8 cellular contexts compared by ENCODE assay signal in the genomic region with DNA sequence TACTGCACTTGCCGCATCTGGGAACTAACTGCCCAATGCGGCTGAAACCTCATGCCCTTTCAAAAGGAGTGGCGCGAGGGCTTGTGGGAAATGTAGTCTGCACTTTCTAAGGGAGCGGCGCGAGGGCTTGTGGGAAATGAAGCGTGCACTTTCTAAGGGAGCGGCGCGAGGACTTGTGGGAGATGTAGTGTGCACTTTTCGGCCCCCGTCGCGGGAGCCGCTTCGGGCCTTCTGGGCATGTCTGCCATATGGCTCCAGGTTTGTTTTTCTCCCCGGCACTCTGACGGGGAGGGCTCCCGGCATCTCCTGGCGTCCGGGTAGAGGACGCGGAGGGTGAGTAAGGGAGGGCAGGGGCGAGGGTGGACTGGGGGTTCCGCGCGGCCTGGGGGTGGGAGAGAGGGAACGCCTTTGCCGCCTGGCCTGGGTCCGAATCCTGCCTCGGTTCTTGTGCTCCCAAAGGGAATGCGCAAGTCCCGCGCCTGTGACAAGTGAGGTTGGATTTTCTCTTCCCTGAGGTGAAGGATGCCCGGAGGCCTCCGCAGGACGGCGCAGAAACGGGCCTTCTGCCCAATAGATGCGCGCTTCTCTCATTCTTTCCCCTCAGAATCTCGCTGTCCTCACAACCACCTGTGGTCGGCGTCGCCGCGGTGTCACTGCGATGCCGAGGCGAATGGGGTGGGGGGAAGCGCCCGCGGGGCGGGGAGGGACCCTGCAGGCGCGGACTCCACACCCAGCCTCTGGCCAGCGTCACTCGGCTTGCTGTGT. TPM values are rescaled to one million over a fixed set of nuclear protein-coding genes. Genes with fewer than 3 reads are reported as not detected.
A peak's percentile ranks its signal among the peaks of the same experiment; 100 is the strongest.
DNase-seq lines count a peak whose midpoint lies in the region; ATAC-seq and TF ChIP-seq lines count a peak whose summit lies in the region.

A gene (plus strand): TSS at position 180 of the 765 bp plus-strand sequence. CDS start 2,281 bp downstream, outside the sequence.

- no peaks in the 10 kb centered on the region for H3K27me3 Mint-ChIP-seq in activated B cell treated with CpG ODN at 0.5 μM for 24 hours

- POLR2A ChIA-PET in activated B cell treated with CpG ODN at 0.5 μM for 24 hours (lab: Charles Lee) = interaction anchor here (1.2 to 3.3 kb wide), 2 partner anchors 84 to 119 kb away, joined by 4 to 28 read pairs; a partner anchor contains a TSS

- H3K36me3 Mint-ChIP-seq in activated B cell treated with CpG ODN at 0.5 μM for 24 hours (ENCODE audit: low read depth) = peaks cover 46% of the 10 kb centered on the region

- H3K27ac ChIP-seq in caudate nucleus (ENCODE audit: low read depth, low read length) = peak within 1 kb of the TSS; percentile 88

- intact Hi-C loops in activated B cell treated with CpG ODN at 0.5 μM for 24 hours (cut with micrococcal nuclease) = loop anchor here (1.0 kb wide), 6 partner anchors 56 to 309 kb away; a partner anchor contains a TSS

- peak within 1 kb of the TSS; percentile 75 for H3K27ac Mint-ChIP-seq in activated B cell treated with CpG ODN at 0.5 μM for 24 hours

- H3K9me3 Mint-ChIP-seq in activated B cell treated with CpG ODN at 0.5 μM for 24 hours = peaks cover 3% of the 10 kb centered on the region

- ATAC-seq in HG03196 (IDR thresholded peaks at IDR 0.05; ENCODE audit: unreplicated experiment) = peak; percentile 98
- ATAC-seq in activated B cell treated with CpG ODN at 0.5 μM for 24 hours (ENCODE audit: low read depth) = peak; percentile 97

- no peak for TF ChIP-seq CTCF in activated B cell treated with CpG ODN at 0.5 μM for 24 hours (IDR thresholded peaks at IDR 0.05)

- CTCF ChIA-PET in activated B cell treated with CpG ODN at 0.5 μM for 24 hours (lab: Charles Lee) = interaction anchor here (1.2 to 1.6 kb wide), 2 partner anchors 116 to 117 kb away, joined by 3 to 6 read pairs; no protein-coding TSS in a partner anchor

- peak within 1 kb of the TSS; percentile 85 for H3K4me3 Mint-ChIP-seq in activated B cell treated with CpG ODN at 0.5 μM for 24 hours

- in situ Hi-C loops in GM18951 (cut with MboI; ENCODE audit: low sequenced_read_pairs, unreplicated experiment) = no loop called here

- H3K4me1 Mint-ChIP-seq in activated B cell treated with CpG ODN at 0.5 μM for 24 hours = peaks cover 28% of the 10 kb centered on the region

- DNase-seq in AG08395 (ENCODE audit: low spot score) = peak; percentile 88
- peak; percentile 94 for DNase-seq in NCI-H345 (lab: John Stamatoyannopoulos, UW)
- peak; percentile 78 for DNase-seq in activated B cell treated with CpG ODN at 0.5 μM for 24 hours
- DNase-seq in caudate nucleus (lab: John Stamatoyannopoulos, UW) = peak; percentile 37 to 98 (median 92)
- peak; percentile 100 for DNase-seq in inferior parietal cortex (ENCODE audit: extremely low spot score)
- peak; percentile 82 to 83 for DNase-seq in stimulated activated CD4-positive, alpha-beta T cell treated with anti-CD3 and anti-CD28 coated beads, Interleukin-12 subunit alpha, Interleukin-12 subunit beta, amount 100 ng/mL, for 24 hours (ENCODE audit: low read depth in 2 of 2)

- peak; percentile 67 for TF ChIP-seq POLR2A in GM18951 (IDR thresholded peaks at IDR 0.05; ENCODE audit: extremely low read depth, insufficient read depth, insufficient read length)

RNA-seq across cellular contexts. Expression of the gene that starts here (rescaled TPM):
- total RNA-seq in activated B cell treated with CpG ODN at 0.5 μM for 24 hours = 20.8 and 23.1 TPM in 2 replicates

Comparison
In these comparisons a context has a peak if more than half of its experiments do, and no peak if none do; other contexts are left out.
1. Peak in every context shown above with its lines: DNase-seq, ATAC-seq and H3K27ac ChIP-seq.